Comparison of ENCODE assay signal across 8 cellular contexts in genomic region chr6:31575335-31575901, GRCh38. TPM values are rescaled to one million over a fixed set of nuclear protein-coding genes. Genes with fewer than 3 reads are reported as not detected.
DNase-seq lines count a peak whose midpoint lies in the region; ATAC-seq and TF ChIP-seq lines count a peak whose summit lies in the region.

Gene TNF (plus strand): TSS chr6:31575565. CDS start chr6:31575742, 177 bp downstream.

- TF ChIP-seq POLR2A in gastrocnemius medialis (IDR thresholded peaks at IDR 0.05), result peak in 1 of 2 donors; percentile 51

- H3K9me3 ChIP-seq in endodermal cell (ENCODE audit: control insufficient read depth, low read length), result no peaks in the 10 kb centered on the region
- no peaks in the 10 kb centered on the region for H3K9me3 ChIP-seq in gastrocnemius medialis

- no peak within 1 kb of the TSS for H3K27ac ChIP-seq in endodermal cell (ENCODE audit: low read depth, low read length)
- H3K27ac ChIP-seq in gastrocnemius medialis, result peak within 1 kb of the TSS in 2 of 4 donors; percentile 58 to 61

- no peak within 1 kb of the TSS for H3K27ac Mint-ChIP-seq in endodermal cell

- peaks cover 8% of the 10 kb centered on the region for H3K4me1 Mint-ChIP-seq in endodermal cell

- H3K4me3 ChIP-seq in endodermal cell (ENCODE audit: low read length) (no peak within 1 kb of the TSS), gastrocnemius medialis (peak within 1 kb of the TSS in 2 of 4 donors; percentile 22 to 44)

- peak; percentile 25 to 63 for ATAC-seq in gastrocnemius medialis
- ATAC-seq in HG03432 (IDR thresholded peaks at IDR 0.05; ENCODE audit: unreplicated experiment), result no peak
- no peak for ATAC-seq in HG03280 (IDR thresholded peaks at IDR 0.05; ENCODE audit: unreplicated experiment)

- intact Hi-C loops in gastrocnemius medialis (cut with DNase I; ENCODE audit: low total_unique reads), result no loop called here

- H3K27me3 Mint-ChIP-seq in endodermal cell (ENCODE audit: insufficient read depth), result peaks cover 34% of the 10 kb centered on the region

- H3K36me3 ChIP-seq in endodermal cell (ENCODE audit: control insufficient read depth, insufficient read depth, low read length) (no peaks in the 10 kb centered on the region), gastrocnemius medialis (no peaks in the 10 kb centered on the region)

- in situ Hi-C loops in gastrocnemius medialis (cut with MboI; ENCODE audit: low sequenced_read_pairs in 4 of 4), result no loop called here

- H3K27me3 ChIP-seq in endodermal cell (ENCODE audit: control insufficient read depth, insufficient read depth, low read length, poor library complexity, severe bottlenecking) (peaks cover 4% of the 10 kb centered on the region), gastrocnemius medialis (no peaks in the 10 kb centered on the region)

- no peaks in the 10 kb centered on the region for H3K36me3 Mint-ChIP-seq in endodermal cell (ENCODE audit: low read depth)

- no peaks in the 10 kb centered on the region for H3K9me3 Mint-ChIP-seq in endodermal cell

- H3K4me1 ChIP-seq in endodermal cell (ENCODE audit: control insufficient read depth, insufficient read depth, low read length), result peaks cover 6% of the 10 kb centered on the region
- H3K4me1 ChIP-seq in gastrocnemius medialis, result peaks cover 0 to 1% of the 10 kb centered on the region in 2 donors

- H3K9ac ChIP-seq in endodermal cell (ENCODE audit: extremely low read depth, low read length, poor library complexity, severe bottlenecking), result no peak within 1 kb of the TSS

- no peak within 1 kb of the TSS for H3K4me3 Mint-ChIP-seq in endodermal cell

- WGBS in endodermal cell (ENCODE audit: insufficient coverage in 1 of 2, insufficient read length in 1 of 2), 2 experiments, result 90 to 95% methylated on average over 11 to 19 of the region's 19 CpGs

- no peak for TF ChIP-seq CTCF in endodermal cell (conservative IDR thresholded peaks at IDR 0.05)
- no peak for TF ChIP-seq CTCF in gastrocnemius medialis (IDR thresholded peaks at IDR 0.05 in 4 of 5, conservative IDR thresholded peaks at IDR 0.05 in 1 of 5)

- DNase-seq in GM19238 (ENCODE audit: insufficient read length, low spot score) (peak; percentile 65), endodermal cell (peak; percentile 41), gastrocnemius medialis (peak in 1 of 2 donors; percentile 51), cerebellar cortex (ENCODE audit: low spot score) (no peak), NCI-H146 treated with DMSO at 0.1 percent for 48 hours (lab: John Stamatoyannopoulos, UW; ENCODE audit: unreplicated experiment) (no peak)
- peak; percentile 85 for DNase-seq in activated CD4-positive, alpha-beta T cell treated with anti-CD3 and anti-CD28 coated beads for 1 hour

RNA-seq across cellular contexts. Expression of gene TNF, which starts in this region (rescaled TPM):
- not detected for total RNA-seq in endodermal cell
- polyA plus RNA-seq in endodermal cell (2013, experiment 1 of 2), result not detected
- polyA plus RNA-seq in endodermal cell (2013, experiment 2 of 2), result not detected
- under 1 TPM in 2 of 4 donors, not detected in 2; 0.23 to 0.87 TPM for total RNA-seq in gastrocnemius medialis

Comparison
In these comparisons a context has a peak if more than half of its experiments do, and no peak if none do; other contexts are left out.
1. Peak in DNase-seq in endodermal cell; RNA of the gene not detected or under 1 TPM.
2. Peak in ATAC-seq in gastrocnemius medialis; RNA of the gene not detected or under 1 TPM.
3. DNase-seq: peak in GM19238 (single experiment) and activated CD4-positive, alpha-beta T cell treated with anti-CD3 and anti-CD28 coated beads for 1 hour (single experiment); none in cerebellar cortex (single experiment) and NCI-H146 treated with DMSO at 0.1 percent for 48 hours (single experiment).